ENCODE assay signal across 1 cellular context in the genomic region with DNA sequence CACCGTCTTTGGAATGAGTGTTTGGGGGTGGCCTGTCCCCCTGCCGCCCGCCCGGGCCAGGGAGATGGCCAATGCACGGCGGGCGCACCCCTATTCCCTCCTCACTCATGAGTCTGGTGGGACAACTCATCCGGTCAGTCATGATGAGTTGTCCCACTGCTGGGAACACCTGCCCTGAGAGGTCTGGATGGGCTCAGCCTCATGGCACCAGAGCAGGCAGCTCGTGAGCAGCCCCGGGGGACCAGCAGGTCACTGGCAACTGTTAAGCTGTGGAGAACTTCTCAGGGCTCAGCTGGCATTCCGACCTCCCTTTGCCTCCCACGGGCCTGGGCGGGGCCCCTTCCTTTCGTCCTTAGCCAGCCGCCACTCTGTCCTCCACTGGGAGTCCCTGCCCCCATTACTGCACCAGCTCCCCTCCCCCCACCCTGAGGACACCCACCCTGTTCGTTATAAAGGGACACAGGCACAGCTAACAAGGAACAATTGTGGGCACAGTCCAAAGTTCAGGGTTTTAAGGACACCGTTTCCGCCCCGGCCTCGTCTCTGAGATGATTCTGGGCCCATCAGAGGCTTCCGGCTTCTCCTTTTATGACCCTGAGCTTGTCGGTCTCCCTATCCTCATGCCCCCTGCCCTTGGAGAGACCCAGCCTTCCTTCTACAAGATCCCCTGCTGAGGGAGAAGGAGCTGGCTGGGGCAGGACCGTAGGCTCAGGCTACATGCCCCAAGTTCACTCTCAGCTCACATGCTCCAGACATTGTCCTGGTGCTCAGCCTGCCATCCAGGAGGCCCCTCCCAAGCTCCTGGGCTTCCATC.
TF ChIP-seq lines count a peak whose summit lies in the region.

No MANE protein-coding gene starts in this region.

TF ChIP-seq in IMR-90, 13 proteins besides CTCF, POLR2A, EP300 and RAD21:
- TF ChIP-seq BHLHE40 (IDR thresholded peaks at IDR 0.05; ENCODE audit: low read depth, low read length) = no peak
